ENCODE assay signal across 9 cellular contexts in the genomic region with DNA sequence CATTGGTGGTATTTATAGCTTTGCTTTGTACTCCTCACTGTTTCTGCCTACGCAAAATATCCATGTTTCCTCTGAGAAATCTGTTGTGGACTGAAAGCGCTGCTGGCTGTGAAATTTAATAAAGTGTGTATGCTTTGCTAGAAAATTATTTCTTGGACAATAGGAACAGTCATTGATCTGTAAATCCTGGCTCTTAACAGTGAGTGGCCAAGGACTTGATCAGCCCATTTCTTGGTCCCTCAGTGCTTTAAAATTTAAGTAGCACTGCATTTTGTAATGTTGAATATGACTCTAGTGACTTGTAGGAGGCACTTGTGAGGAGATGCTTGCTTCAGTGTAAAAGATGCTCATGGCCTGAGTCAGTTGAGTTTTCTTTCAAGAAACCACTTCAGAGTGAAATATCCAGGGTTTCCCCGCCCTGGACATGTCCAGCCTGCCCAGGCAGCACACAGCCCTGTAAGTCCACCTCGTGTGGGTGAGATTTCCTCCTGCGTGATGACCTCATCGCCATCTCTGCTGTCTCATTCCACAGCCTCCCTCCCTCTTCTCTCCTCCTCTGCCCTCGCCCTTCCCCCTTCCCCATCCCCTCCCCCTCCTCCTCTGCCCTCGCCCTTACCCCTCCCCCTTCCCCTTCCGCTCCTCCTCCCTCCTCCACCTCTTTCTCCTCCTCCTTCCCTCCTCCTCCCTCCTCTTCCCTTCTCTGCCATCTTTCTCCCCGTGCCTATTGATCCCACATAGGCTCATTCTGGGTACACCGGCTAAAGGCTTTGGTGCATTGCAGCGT. TPM values are rescaled to one million over a fixed set of nuclear protein-coding genes. Genes with fewer than 3 reads are reported as not detected.
DNase-seq lines count a peak whose midpoint lies in the region; ATAC-seq, FAIRE-seq and TF ChIP-seq lines count a peak whose summit lies in the region.
"Had no signal": no experiment of that assay in that cellular context is flagged by ENCODE, and none has a peak within 500 bp of the region (broad histone marks: within the 10 kb centered on the region; RNA-seq: fewer than 3 reads in every experiment).

No MANE protein-coding gene starts in this region.

- CTCF ChIA-PET in mammary epithelial cell (lab: Charles Lee; ENCODE audit: low non-redundant PET) = interaction anchor here (0.7 kb wide), 1 partner anchor 27 kb away, joined by 4 read pairs; no protein-coding TSS in a partner anchor

- H3K4me1 ChIP-seq in mammary epithelial cell (ENCODE audit: insufficient read depth, low read length) = peaks cover 32% of the 10 kb centered on the region

- H3K27me3 ChIP-seq in mammary epithelial cell (ENCODE audit: insufficient read depth, low read length) = no peaks in the 10 kb centered on the region

- intact Hi-C loops in mammary epithelial cell (cut with micrococcal nuclease) (loop anchor here (1.0 to 5.0 kb wide), 5 partner anchors 11 to 303 kb away; a partner anchor contains a TSS), left colon (cut with DNase I, micrococcal nuclease) (no loop called here)

- FAIRE-seq in HTR-8/SVneo (lab: Jason Lieb, UNC) = peak; percentile 89

- H3K9ac ChIP-seq in mammary epithelial cell (ENCODE audit: insufficient read depth, low read length) = peak overlapping the region; percentile 16

- peak; percentile 83 for DNase-seq in ACHN
- peak; percentile 82 for DNase-seq in HTR-8/SVneo (ENCODE audit: insufficient read length, low spot score)
- peak; percentile 97 for DNase-seq in mammary epithelial cell
- DNase-seq in left colon = peak in 1 of 2 donors; percentile 46
- DNase-seq: activated naive CD8-positive, alpha-beta T cell treated with anti-CD3 and anti-CD28 coated beads, Interleukin-2, amount 10 ng/mL, durations not matched to agents 7 days and 5 days had no signal

- H2AFZ ChIP-seq in mammary epithelial cell (ENCODE audit: low read depth, low read length) = peak overlapping the region; percentile 33

- dilution Hi-C loops in mammary epithelial cell (cut with HindIII; ENCODE audit: low sequenced_read_pairs) = no loop called here

- no peaks in the 10 kb centered on the region for H3K9me3 ChIP-seq in mammary epithelial cell (replicated peaks; ENCODE audit: insufficient read depth, low read length)

- BruUV-seq in mammary epithelial cell (replicated peaks; lab: Mats Ljungman, UMichigan) = TSS peak; percentile 54

- H3K4me3 ChIP-seq in mammary epithelial cell (replicated peaks in 1 of 3; ENCODE audit: insufficient read depth in 1 of 3, low read depth in 2 of 3, low read length in 3 of 3) = no peak overlapping the region

- H3K36me3 ChIP-seq in mammary epithelial cell (ENCODE audit: insufficient read depth, low read length) = no peaks in the 10 kb centered on the region

- no peaks in the 10 kb centered on the region for H4K20me1 ChIP-seq in mammary epithelial cell (ENCODE audit: insufficient read depth, low read length)

- no peaks in the 10 kb centered on the region for H3K79me2 ChIP-seq in mammary epithelial cell (ENCODE audit: insufficient read depth, low read length)

- H3K27ac ChIP-seq in mammary epithelial cell (ENCODE audit: insufficient read depth, low read depth, low read length) = peak overlapping the region; percentile 51

- TF ChIP-seq CTCF in mammary epithelial cell (conservative IDR thresholded peaks at IDR 0.05 in 1 of 2, IDR thresholded peaks at IDR 0.05 in 1 of 2; ENCODE audit: extremely low read depth in 1 of 2, insufficient read depth in 1 of 2, low read depth in 1 of 2, low read length in 2 of 2) = no peak

- WGBS in mammary epithelial cell (ENCODE audit: low coverage, missing lambda C conversion rate) = 37% methylated on average over 7 of the region's 12 CpGs

- peak; percentile 24 for ATAC-seq in left colon
- ATAC-seq in GM19452 (IDR thresholded peaks at IDR 0.05; ENCODE audit: unreplicated experiment) = no peak
- ATAC-seq in HG02884 (IDR thresholded peaks at IDR 0.05; ENCODE audit: unreplicated experiment) = no peak
- ATAC-seq in GM21423 (IDR thresholded peaks at IDR 0.05; ENCODE audit: unreplicated experiment) = no peak
- ATAC-seq in GM19395 (IDR thresholded peaks at IDR 0.05; ENCODE audit: unreplicated experiment) = no peak

- H3K4me2 ChIP-seq in mammary epithelial cell (ENCODE audit: insufficient read depth, low read depth, low read length) = peak overlapping the region; percentile 39

- in situ Hi-C loops in ACHN (cut with HindIII; ENCODE audit: low pct_ligation_motif_present, low pct_unique_long_range_greater_than_20kb, low sequenced_read_pairs) = no loop called here
- in situ Hi-C loops in mammary epithelial cell (cut with MboI; ENCODE audit: low sequenced_read_pairs in 2 of 2) = no loop called here

RNA-seq across cellular contexts. Expression of a gene that starts 34.1 kb away (rescaled TPM):
- total RNA-seq in mammary epithelial cell (10 to 100 TPM; 76.5 to 85.4 TPM), left colon (10 to 100 TPM in 1 of 2 donors, 1 to 10 TPM in 1; 2.1 to 23.7 TPM)
- 59.8 TPM for polyA plus RNA-seq in mammary epithelial cell
- polyA minus RNA-seq in mammary epithelial cell = 53.3 TPM
